Comparison of ENCODE assay signal across 24 cellular contexts in genomic region chr15:93044301-93045190, GRCh38. TPM values are rescaled to one million over a fixed set of nuclear protein-coding genes. Genes with fewer than 3 reads are reported as not detected.
"Had no signal": no experiment of that assay in that cellular context is flagged by ENCODE, and none has a peak within 500 bp of the region (broad histone marks: within the 10 kb centered on the region; RNA-seq: fewer than 3 reads in every experiment).

No MANE protein-coding gene starts in this region.

- H3K9ac ChIP-seq: parathyroid adenoma had no signal

- H3K36me3 Mint-ChIP-seq: activated naive CD8-positive, alpha-beta T cell treated with anti-CD3 and anti-CD28 coated beads for 36 hours had no signal

- H3K27me3 Mint-ChIP-seq: activated naive CD8-positive, alpha-beta T cell treated with anti-CD3 and anti-CD28 coated beads for 36 hours; central memory CD8-positive, alpha-beta T cell had no signal

- H3K4me1 ChIP-seq: colonic mucosa, parathyroid adenoma had no signal

- H3K36me3 ChIP-seq: colonic mucosa, thyroid gland, upper lobe of right lung had no signal

- H3K27ac Mint-ChIP-seq: activated naive CD8-positive, alpha-beta T cell treated with anti-CD3 and anti-CD28 coated beads for 36 hours; mesothelial cell of epicardium; T-helper 17 cell had no signal

- DNase-seq: activated CD4-positive, alpha-beta T cell treated with anti-CD3 and anti-CD28 coated beads for 4 hours; activated CD4-positive, alpha-beta T cell treated with anti-CD3 and anti-CD28 coated beads, Interleukin-2, amount 50 U/mL, for 48 hours; activated CD4-positive, CD25-positive, alpha-beta regulatory T cell; activated naive CD4-positive, alpha-beta T cell treated with Interleukin-2 at 50 U/mL for 16 hours; activated naive CD8-positive, alpha-beta T cell treated with anti-CD3 and anti-CD28 coated beads for 36 hours; activated T-cell treated with anti-CD3 and anti-CD28 coated beads, Interleukin-2, amount 50 U/mL, for 48 hours; colonic mucosa; effector memory CD8-positive, alpha-beta T cell; esophagus squamous epithelium; gastrocnemius medialis; mammary epithelial cell; natural killer cell; stimulated activated CD4-positive, alpha-beta T cell treated with anti-CD3 and anti-CD28 coated beads, Interleukin-4, amount 100 ng/mL, for 1 hour; stimulated activated naive CD4-positive, alpha-beta T cell; T-helper 17 cell; thyroid gland had no signal

- ATAC-seq: effector memory CD8-positive, alpha-beta T cell; gastrocnemius medialis; left lobe of liver; natural killer cell; T-helper 17 cell; upper lobe of right lung had no signal

- H3K4me3 ChIP-seq: breast epithelium, colonic mucosa, dorsolateral prefrontal cortex, esophagus squamous epithelium, gastrocnemius medialis, heart left ventricle, thyroid gland, upper lobe of right lung had no signal

- H3K27ac ChIP-seq: colonic mucosa, esophagus squamous epithelium, gastrocnemius medialis, heart left ventricle, parathyroid adenoma, thyroid gland, upper lobe of right lung had no signal

- H3K4me3 Mint-ChIP-seq: activated naive CD8-positive, alpha-beta T cell treated with anti-CD3 and anti-CD28 coated beads for 36 hours; central memory CD8-positive, alpha-beta T cell; effector memory CD8-positive, alpha-beta T cell; mesothelial cell of epicardium; natural killer cell; T-helper 17 cell had no signal

- H3K9me3 ChIP-seq: colonic mucosa, gastrocnemius medialis, thyroid gland, upper lobe of right lung had no signal

- H3K27me3 ChIP-seq: breast epithelium, colonic mucosa, esophagus squamous epithelium, gastrocnemius medialis, heart left ventricle, thyroid gland, upper lobe of right lung had no signal

RNA-seq across cellular contexts. Expression of gene RGMA, which starts 44.5 kb away (rescaled TPM):
- total RNA-seq: natural killer cell, T-helper 17 cell had no signal
